ENCODE assay signal across 12 cellular contexts in the genomic region with DNA sequence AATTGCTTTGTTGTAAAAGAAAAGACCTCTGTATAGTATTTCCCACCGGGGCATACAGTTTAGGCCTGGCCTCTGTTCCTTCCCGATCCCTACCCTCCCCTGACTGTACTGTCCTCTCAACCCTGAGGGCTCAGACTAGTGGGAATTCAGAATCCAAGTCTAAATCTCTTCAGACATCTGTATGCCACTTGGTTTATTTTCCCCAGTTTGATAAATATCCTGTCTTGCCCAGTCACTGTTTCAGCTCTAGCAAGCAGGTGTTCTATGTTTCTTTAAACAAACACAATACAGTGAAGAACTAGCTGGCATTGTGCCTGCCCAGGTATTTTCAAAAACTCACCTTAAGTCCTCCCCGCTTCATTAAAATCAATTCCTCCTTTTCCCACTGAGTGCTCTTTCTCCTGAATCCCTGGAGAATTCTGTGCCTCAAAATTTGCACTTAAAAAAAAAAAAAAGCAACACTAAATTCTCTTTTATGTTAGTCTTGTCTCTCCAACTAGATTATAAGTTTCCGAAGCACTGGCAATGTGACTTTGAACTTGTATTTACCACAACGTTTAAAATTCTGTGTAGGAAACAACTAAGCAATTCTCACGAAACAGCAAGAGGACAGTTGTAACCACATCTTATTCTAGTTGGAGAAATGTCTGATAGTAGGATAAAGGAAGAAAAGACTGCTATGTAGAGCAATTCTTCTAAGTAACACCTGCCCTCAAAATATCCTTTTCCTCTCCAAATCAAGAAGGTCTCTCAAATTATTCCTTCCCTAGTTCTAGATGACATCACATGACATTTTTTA.
DNase-seq lines count a peak whose midpoint lies in the region; ATAC-seq lines count a peak whose summit lies in the region.
"Had no signal": no experiment of that assay in that cellular context is flagged by ENCODE, and none has a peak within 500 bp of the region (broad histone marks: within the 10 kb centered on the region; RNA-seq: fewer than 3 reads in every experiment).

No MANE protein-coding gene starts in this region.

- H3K9me3 Mint-ChIP-seq in stimulated activated naive CD8-positive, alpha-beta T cell treated with anti-CD3 and anti-CD28 coated beads, Interleukin-15, Interleukin-2, amounts not matched to agents 100 ng/mL and 50 ng/mL, for 24 hours = no peaks in the 10 kb centered on the region
- no peaks in the 10 kb centered on the region for H3K9me3 Mint-ChIP-seq in activated T-helper 17 cell treated with anti-CD3 and anti-CD28 coated beads, Interleukin-2, amount 50 U/mL, for 72 hours

- no peaks in the 10 kb centered on the region for H3K27me3 ChIP-seq in aorta (ENCODE audit: control insufficient read depth in 1 of 2, insufficient read depth in 2 of 2, low read length in 1 of 2)

- H3K27me3 Mint-ChIP-seq in stimulated activated naive CD8-positive, alpha-beta T cell treated with anti-CD3 and anti-CD28 coated beads, Interleukin-15, Interleukin-2, amounts not matched to agents 100 ng/mL and 50 ng/mL, for 24 hours = peaks cover 3% of the 10 kb centered on the region
- H3K27me3 Mint-ChIP-seq in activated T-helper 17 cell treated with anti-CD3 and anti-CD28 coated beads, Interleukin-2, amount 50 U/mL, for 72 hours = no peaks in the 10 kb centered on the region

- intact Hi-C loops in aorta (cut with DNase I) = no loop called here

- 59 to 69% methylated on average over 6 of the region's 6 CpGs for WGBS in aorta, 2 donors

- H3K4me1 ChIP-seq in aorta (ENCODE audit: control insufficient read depth in 1 of 2, insufficient read depth in 2 of 2, low read length in 2 of 2) = peaks cover 4% of the 10 kb centered on the region in 2 donors

- no peak overlapping the region for H3K27ac ChIP-seq in aorta (ENCODE audit: low read depth in 1 of 2, low read length in 2 of 2)
- H3K27ac ChIP-seq: C4-2B, WERI-Rb-1 had no signal

- H3K27ac Mint-ChIP-seq in stimulated activated naive CD8-positive, alpha-beta T cell treated with anti-CD3 and anti-CD28 coated beads, Interleukin-15, Interleukin-2, amounts not matched to agents 100 ng/mL and 50 ng/mL, for 24 hours = peak overlapping the region; percentile 28
- H3K27ac Mint-ChIP-seq in activated T-helper 17 cell treated with anti-CD3 and anti-CD28 coated beads, Interleukin-2, amount 50 U/mL, for 72 hours = peak overlapping the region; percentile 71

- H3K4me1 Mint-ChIP-seq in stimulated activated naive CD8-positive, alpha-beta T cell treated with anti-CD3 and anti-CD28 coated beads, Interleukin-15, Interleukin-2, amounts not matched to agents 100 ng/mL and 50 ng/mL, for 24 hours (ENCODE audit: low read depth) = peaks cover 48% of the 10 kb centered on the region
- H3K4me1 Mint-ChIP-seq in activated T-helper 17 cell treated with anti-CD3 and anti-CD28 coated beads, Interleukin-2, amount 50 U/mL, for 72 hours = peaks cover 4% of the 10 kb centered on the region

- no peaks in the 10 kb centered on the region for H3K9me3 ChIP-seq in aorta (ENCODE audit: control insufficient read depth, low read length)

- H3K36me3 ChIP-seq in aorta (ENCODE audit: control insufficient read depth in 1 of 2, insufficient read depth in 2 of 2, low read length in 1 of 2) = no peaks in the 10 kb centered on the region
- H3K36me3 ChIP-seq: WERI-Rb-1 had no signal

- H3K4me3 ChIP-seq in aorta (ENCODE audit: low read length in 2 of 2) = no peak overlapping the region

- peaks cover 4% of the 10 kb centered on the region for H3K36me3 Mint-ChIP-seq in stimulated activated naive CD8-positive, alpha-beta T cell treated with anti-CD3 and anti-CD28 coated beads, Interleukin-15, Interleukin-2, amounts not matched to agents 100 ng/mL and 50 ng/mL, for 24 hours (ENCODE audit: low read depth)
- no peaks in the 10 kb centered on the region for H3K36me3 Mint-ChIP-seq in activated T-helper 17 cell treated with anti-CD3 and anti-CD28 coated beads, Interleukin-2, amount 50 U/mL, for 72 hours (ENCODE audit: low read depth)

- ATAC-seq in stimulated activated naive CD8-positive, alpha-beta T cell treated with anti-CD3 and anti-CD28 coated beads, Interleukin-15, Interleukin-2, amounts not matched to agents 100 U/mL and 50 U/mL, for 24 hours = no peak
- no peak for ATAC-seq in activated T-helper 17 cell treated with anti-CD3 and anti-CD28 coated beads, Interleukin-2, amount 50 U/mL, for 72 hours (replicated peaks)
- ATAC-seq in aorta (ENCODE audit: low FRiP score) (no peak), HG02571 (IDR thresholded peaks at IDR 0.05; ENCODE audit: unreplicated experiment) (no peak)
- ATAC-seq: naive thymus-derived CD8-positive, alpha-beta T cell had no signal

- DNase-seq in stimulated activated naive CD8-positive, alpha-beta T cell treated with anti-CD3 and anti-CD28 coated beads, Interleukin-15, Interleukin-2, amounts not matched to agents 100 U/mL and 50 U/mL, for 24 hours = no peak
- DNase-seq in NCI-H2081 (lab: John Stamatoyannopoulos, UW) (peak; percentile 20 to 73), NCI-H1694 (lab: John Stamatoyannopoulos, UW) (no peak), pons (ENCODE audit: low spot score) (no peak), aorta (no peak)
- DNase-seq: naive thymus-derived CD8-positive, alpha-beta T cell; substantia nigra; WERI-Rb-1 had no signal

- peak overlapping the region; percentile 6 for H3K4me3 Mint-ChIP-seq in stimulated activated naive CD8-positive, alpha-beta T cell treated with anti-CD3 and anti-CD28 coated beads, Interleukin-15, Interleukin-2, amounts not matched to agents 100 ng/mL and 50 ng/mL, for 24 hours
- peak overlapping the region; percentile 16 for H3K4me3 Mint-ChIP-seq in activated T-helper 17 cell treated with anti-CD3 and anti-CD28 coated beads, Interleukin-2, amount 50 U/mL, for 72 hours
- H3K4me3 Mint-ChIP-seq: naive thymus-derived CD8-positive, alpha-beta T cell had no signal

Comparison
In these comparisons a context has a peak if more than half of its experiments do, and no peak if none do; other contexts are left out.
1. DNase-seq: peak in NCI-H2081 (2 of 2); none in stimulated activated naive CD8-positive, alpha-beta T cell treated with anti-CD3 and anti-CD28 coated beads, Interleukin-15, Interleukin-2, amounts not matched to agents 100 U/mL and 50 U/mL, for 24 hours (single experiment), NCI-H1694 (single experiment), pons (single experiment) and aorta (0 of 2).